ENCODE assay signal across 1 cellular context in genomic region chr1:151920147-151920546, GRCh38.
TF ChIP-seq lines count a peak whose summit lies in the region.

No MANE protein-coding gene starts in this region.

TF ChIP-seq in GM12878, 131 proteins besides CTCF, POLR2A, EP300 and RAD21 (continued from another document):
- TF ChIP-seq, protein P1, sequence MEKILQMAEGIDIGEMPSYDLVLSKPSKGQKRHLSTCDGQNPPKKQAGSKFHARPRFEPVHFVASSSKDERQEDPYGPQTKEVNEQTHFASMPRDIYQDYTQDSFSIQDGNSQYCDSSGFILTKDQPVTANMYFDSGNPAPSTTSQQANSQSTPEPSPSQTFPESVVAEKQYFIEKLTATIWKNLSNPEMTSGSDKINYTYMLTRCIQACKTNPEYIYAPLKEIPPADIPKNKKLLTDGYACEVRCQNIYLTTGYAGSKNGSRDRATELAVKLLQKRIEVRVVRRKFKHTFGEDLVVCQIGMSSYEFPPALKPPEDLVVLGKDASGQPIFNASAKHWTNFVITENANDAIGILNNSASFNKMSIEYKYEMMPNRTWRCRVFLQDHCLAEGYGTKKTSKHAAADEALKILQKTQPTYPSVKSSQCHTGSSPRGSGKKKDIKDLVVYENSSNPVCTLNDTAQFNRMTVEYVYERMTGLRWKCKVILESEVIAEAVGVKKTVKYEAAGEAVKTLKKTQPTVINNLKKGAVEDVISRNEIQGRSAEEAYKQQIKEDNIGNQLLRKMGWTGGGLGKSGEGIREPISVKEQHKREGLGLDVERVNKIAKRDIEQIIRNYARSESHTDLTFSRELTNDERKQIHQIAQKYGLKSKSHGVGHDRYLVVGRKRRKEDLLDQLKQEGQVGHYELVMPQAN (conservative IDR thresholded peaks at IDR 0.05): no peak
- TF ChIP-seq CREM (IDR thresholded peaks at IDR 0.05; ENCODE audit: low read depth) (peak; percentile 28; the same call in 1 of the 2 replicates), PML (IDR thresholded peaks at IDR 0.05; ENCODE audit: low read length) (no peak), IRF4 (IDR thresholded peaks at IDR 0.05; ENCODE audit: low read depth, low read length) (no peak), HDGF (IDR thresholded peaks at IDR 0.05) (no peak), BHLHE40 (IDR thresholded peaks at IDR 0.05; ENCODE audit: borderline replicate concordance in 1 of 2, low read depth in 2 of 2, low read length in 1 of 2) (no peak), NR2C1 (IDR thresholded peaks at IDR 0.05) (no peak), SPI1 (IDR thresholded peaks at IDR 0.05; ENCODE audit: borderline replicate concordance, insufficient read depth, low read depth, low read length) (peak; percentile 83), RBBP5 (conservative IDR thresholded peaks at IDR 0.05) (no peak), ATF2 (IDR thresholded peaks at IDR 0.05; ENCODE audit: low read length) (0 out of 2 replicates have a peak, but pooled peaks have one; percentile 21), TCF12 (IDR thresholded peaks at IDR 0.05; ENCODE audit: low read depth, low read length) (0 out of 2 replicates have a peak, but pooled peaks have one; percentile 14)
- TF ChIP-seq, protein P2, sequence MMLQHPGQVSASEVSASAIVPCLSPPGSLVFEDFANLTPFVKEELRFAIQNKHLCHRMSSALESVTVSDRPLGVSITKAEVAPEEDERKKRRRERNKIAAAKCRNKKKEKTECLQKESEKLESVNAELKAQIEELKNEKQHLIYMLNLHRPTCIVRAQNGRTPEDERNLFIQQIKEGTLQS (IDR thresholded peaks at IDR 0.05; ENCODE audit: borderline replicate concordance, extremely low read depth, low read depth, low read length): no peak
- TF ChIP-seq, protein P3, sequence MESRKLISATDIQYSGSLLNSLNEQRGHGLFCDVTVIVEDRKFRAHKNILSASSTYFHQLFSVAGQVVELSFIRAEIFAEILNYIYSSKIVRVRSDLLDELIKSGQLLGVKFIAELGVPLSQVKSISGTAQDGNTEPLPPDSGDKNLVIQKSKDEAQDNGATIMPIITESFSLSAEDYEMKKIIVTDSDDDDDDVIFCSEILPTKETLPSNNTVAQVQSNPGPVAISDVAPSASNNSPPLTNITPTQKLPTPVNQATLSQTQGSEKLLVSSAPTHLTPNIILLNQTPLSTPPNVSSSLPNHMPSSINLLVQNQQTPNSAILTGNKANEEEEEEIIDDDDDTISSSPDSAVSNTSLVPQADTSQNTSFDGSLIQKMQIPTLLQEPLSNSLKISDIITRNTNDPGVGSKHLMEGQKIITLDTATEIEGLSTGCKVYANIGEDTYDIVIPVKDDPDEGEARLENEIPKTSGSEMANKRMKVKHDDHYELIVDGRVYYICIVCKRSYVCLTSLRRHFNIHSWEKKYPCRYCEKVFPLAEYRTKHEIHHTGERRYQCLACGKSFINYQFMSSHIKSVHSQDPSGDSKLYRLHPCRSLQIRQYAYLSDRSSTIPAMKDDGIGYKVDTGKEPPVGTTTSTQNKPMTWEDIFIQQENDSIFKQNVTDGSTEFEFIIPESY (IDR thresholded peaks at IDR 0.05): no peak
- TF ChIP-seq, protein P4, sequence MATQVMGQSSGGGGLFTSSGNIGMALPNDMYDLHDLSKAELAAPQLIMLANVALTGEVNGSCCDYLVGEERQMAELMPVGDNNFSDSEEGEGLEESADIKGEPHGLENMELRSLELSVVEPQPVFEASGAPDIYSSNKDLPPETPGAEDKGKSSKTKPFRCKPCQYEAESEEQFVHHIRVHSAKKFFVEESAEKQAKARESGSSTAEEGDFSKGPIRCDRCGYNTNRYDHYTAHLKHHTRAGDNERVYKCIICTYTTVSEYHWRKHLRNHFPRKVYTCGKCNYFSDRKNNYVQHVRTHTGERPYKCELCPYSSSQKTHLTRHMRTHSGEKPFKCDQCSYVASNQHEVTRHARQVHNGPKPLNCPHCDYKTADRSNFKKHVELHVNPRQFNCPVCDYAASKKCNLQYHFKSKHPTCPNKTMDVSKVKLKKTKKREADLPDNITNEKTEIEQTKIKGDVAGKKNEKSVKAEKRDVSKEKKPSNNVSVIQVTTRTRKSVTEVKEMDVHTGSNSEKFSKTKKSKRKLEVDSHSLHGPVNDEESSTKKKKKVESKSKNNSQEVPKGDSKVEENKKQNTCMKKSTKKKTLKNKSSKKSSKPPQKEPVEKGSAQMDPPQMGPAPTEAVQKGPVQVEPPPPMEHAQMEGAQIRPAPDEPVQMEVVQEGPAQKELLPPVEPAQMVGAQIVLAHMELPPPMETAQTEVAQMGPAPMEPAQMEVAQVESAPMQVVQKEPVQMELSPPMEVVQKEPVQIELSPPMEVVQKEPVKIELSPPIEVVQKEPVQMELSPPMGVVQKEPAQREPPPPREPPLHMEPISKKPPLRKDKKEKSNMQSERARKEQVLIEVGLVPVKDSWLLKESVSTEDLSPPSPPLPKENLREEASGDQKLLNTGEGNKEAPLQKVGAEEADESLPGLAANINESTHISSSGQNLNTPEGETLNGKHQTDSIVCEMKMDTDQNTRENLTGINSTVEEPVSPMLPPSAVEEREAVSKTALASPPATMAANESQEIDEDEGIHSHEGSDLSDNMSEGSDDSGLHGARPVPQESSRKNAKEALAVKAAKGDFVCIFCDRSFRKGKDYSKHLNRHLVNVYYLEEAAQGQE (IDR thresholded peaks at IDR 0.05; ENCODE audit: low read depth, low read length): no peak
